15 cellular contexts compared by ENCODE assay signal in the genomic region with DNA sequence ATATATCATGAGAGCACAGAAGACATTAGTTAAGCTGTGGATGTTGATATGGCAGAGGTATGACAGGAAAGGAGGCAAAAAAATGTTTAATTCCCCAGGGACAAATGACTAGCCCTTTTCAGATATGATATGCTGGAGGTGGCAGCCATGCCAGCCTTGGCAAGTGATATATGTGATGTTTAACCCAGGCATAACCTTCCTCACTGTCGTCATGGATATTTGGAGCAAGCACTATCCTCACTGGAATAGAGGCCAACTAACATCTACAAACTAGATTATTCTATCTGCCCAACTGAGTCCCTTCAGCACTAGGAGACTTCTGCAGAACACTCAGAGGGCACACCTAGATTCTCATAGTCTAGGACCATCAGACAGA. TPM values are rescaled to one million over a fixed set of nuclear protein-coding genes. Genes with fewer than 3 reads are reported as not detected.
DNase-seq lines count a peak whose midpoint lies in the region; ATAC-seq and TF ChIP-seq lines count a peak whose summit lies in the region.
"Had no signal": no experiment of that assay in that cellular context is flagged by ENCODE, and none has a peak within 500 bp of the region (broad histone marks: within the 10 kb centered on the region; RNA-seq: fewer than 3 reads in every experiment).

No MANE protein-coding gene starts in this region.

- peak overlapping the region; percentile 49 for H3K4me2 ChIP-seq in PC-3 (ENCODE audit: low read length)
- H3K4me2 ChIP-seq: A549 had no signal

- no peaks in the 10 kb centered on the region for H3K79me2 ChIP-seq in PC-3 (ENCODE audit: low read length)

- H3K27me3 ChIP-seq in PC-3 (ENCODE audit: low read length) (no peaks in the 10 kb centered on the region), foreskin keratinocyte (peaks cover 30% of the 10 kb centered on the region), mucosa of rectum (ENCODE audit: control insufficient read depth in 2 of 2, insufficient read depth in 2 of 2, low read length in 2 of 2) (no peaks in the 10 kb centered on the region), left ventricle myocardium inferior (ENCODE audit: low read depth) (no peaks in the 10 kb centered on the region)

- TF ChIP-seq CTCF in PC-3 (conservative IDR thresholded peaks at IDR 0.05; ENCODE audit: low read depth, low read length) (no peak), foreskin keratinocyte (conservative IDR thresholded peaks at IDR 0.05) (no peak), left ventricle myocardium inferior (IDR thresholded peaks at IDR 0.05; ENCODE audit: borderline replicate concordance) (no peak)

- H2AFZ ChIP-seq in PC-3 (ENCODE audit: low read length) = no peak overlapping the region

- no peaks in the 10 kb centered on the region for H3K36me3 ChIP-seq in PC-3 (ENCODE audit: low read depth, low read length)
- H3K36me3 ChIP-seq in mucosa of rectum (ENCODE audit: control insufficient read depth in 2 of 2, insufficient read depth in 2 of 2, low read length in 2 of 2) = no peaks in the 10 kb centered on the region
- H3K36me3 ChIP-seq in left ventricle myocardium inferior = no peaks in the 10 kb centered on the region
- H3K36me3 ChIP-seq: BE2C had no signal

- H3K9ac ChIP-seq in PC-3 (ENCODE audit: low read length) (no peak overlapping the region), mucosa of rectum (ENCODE audit: low read depth in 1 of 2, low read length in 2 of 2) (no peak overlapping the region)

- no peaks in the 10 kb centered on the region for H3K9me2 ChIP-seq in PC-3 (replicated peaks; ENCODE audit: low read length)

- peak; percentile 38 for ATAC-seq in PC-3
- peak; percentile 21 for ATAC-seq in foreskin keratinocyte
- no peak for ATAC-seq in GM21515 (IDR thresholded peaks at IDR 0.05; ENCODE audit: unreplicated experiment)
- ATAC-seq: A549 had no signal

- H3K9me3 ChIP-seq in PC-3 (ENCODE audit: low read length) = no peaks in the 10 kb centered on the region
- no peaks in the 10 kb centered on the region for H3K9me3 ChIP-seq in mucosa of rectum (ENCODE audit: control insufficient read depth in 2 of 2, low read length in 2 of 2)
- H3K9me3 ChIP-seq in left ventricle myocardium inferior (replicated peaks) = no peaks in the 10 kb centered on the region
- H3K9me3 ChIP-seq: BE2C had no signal

- H4K20me1 ChIP-seq in PC-3 (ENCODE audit: low read length) = no peaks in the 10 kb centered on the region

- H3F3A ChIP-seq in PC-3 (ENCODE audit: low read length, unreplicated experiment) = no peaks in the 10 kb centered on the region

- intact Hi-C loops in PC-3 (cut with micrococcal nuclease) = no loop called here
- intact Hi-C loops in left ventricle myocardium inferior (cut with micrococcal nuclease) = no loop called here

- no TSS peak for BruUV-seq in PC-3 (replicated peaks; lab: Mats Ljungman, UMichigan)

- DNase-seq in PC-3 = peak; percentile 24
- no peak for DNase-seq in foreskin keratinocyte
- no peak for DNase-seq in left ventricle myocardium inferior
- no peak for DNase-seq in GM19238 (ENCODE audit: insufficient read length, low spot score)
- DNase-seq in stimulated activated CD4-positive, alpha-beta T cell treated with anti-CD3 and anti-CD28 coated beads, Interleukin-4, amount 100 ng/mL, for 4 hours = no peak
- DNase-seq: BE2C; CD4-positive, alpha-beta memory T cell; GF-D8; HCEC 1CT had no signal

- H3K27ac ChIP-seq in PC-3 (ENCODE audit: low read length) (peak overlapping the region; percentile 40), foreskin keratinocyte (no peak overlapping the region), mucosa of rectum (ENCODE audit: low read depth in 2 of 2, low read length in 2 of 2) (peak overlapping the region; percentile 60 to 83), left ventricle myocardium inferior (replicated peaks) (no peak overlapping the region)
- H3K27ac ChIP-seq: A549, C4-2B had no signal

- H3K4me3 ChIP-seq in PC-3 (ENCODE audit: low read length) (no peak overlapping the region), mucosa of rectum (ENCODE audit: low read length in 2 of 2) (no peak overlapping the region), left ventricle myocardium inferior (no peak overlapping the region)
- H3K4me3 ChIP-seq: A549 had no signal

- peaks cover 21% of the 10 kb centered on the region for H3K4me1 ChIP-seq in PC-3 (ENCODE audit: insufficient read depth, low read length)
- H3K4me1 ChIP-seq in foreskin keratinocyte = peaks cover 9% of the 10 kb centered on the region
- peaks cover 10 to 17% of the 10 kb centered on the region in 2 donors for H3K4me1 ChIP-seq in mucosa of rectum (ENCODE audit: control insufficient read depth in 2 of 2, insufficient read depth in 2 of 2, low read length in 2 of 2)
- H3K4me1 ChIP-seq in left ventricle myocardium inferior = peaks cover 9% of the 10 kb centered on the region
- H3K4me1 ChIP-seq: A549, BE2C had no signal

- CTCF ChIA-PET in PC-3 (lab: Charles Lee) = no interaction called here

- POLR2A ChIA-PET in PC-3 (lab: Charles Lee; ENCODE audit: unreplicated experiment) = no interaction called here

RNA-seq across cellular contexts. Expression of gene SLC46A2, which starts 27.3 kb away (rescaled TPM):
- total RNA-seq in PC-3 (2014; rRNA removed) (not detected in 2 replicates), foreskin keratinocyte (not detected in 2 replicates), left ventricle myocardium inferior (not detected)
- not detected in 2 replicates for polyA plus RNA-seq in foreskin keratinocyte
- total RNA-seq: CD4-positive, alpha-beta memory T cell; H4 had no signal
- polyA plus RNA-seq: A549; AG04450; CD4-positive, alpha-beta memory T cell had no signal

Comparison
In these comparisons a context has a peak if more than half of its experiments do, and no peak if none do; other contexts are left out.
1. H3K27ac ChIP-seq: peak in PC-3 (single experiment) and mucosa of rectum (2 of 2); none in foreskin keratinocyte (single experiment) and left ventricle myocardium inferior (single experiment).